ENCODE assay signal across 8 cellular contexts in genomic region chr3:25789209-25789595, GRCh38. TPM values are rescaled to one million over a fixed set of nuclear protein-coding genes. Genes with fewer than 3 reads are reported as not detected.
A peak's percentile ranks its signal among the peaks of the same experiment; 100 is the strongest.
DNase-seq lines count a peak whose midpoint lies in the region; ATAC-seq and TF ChIP-seq lines count a peak whose summit lies in the region.

No MANE protein-coding gene starts in this region.

- H3K4me1 ChIP-seq in SK-N-SH (ENCODE audit: control insufficient read depth in 1 of 2, insufficient read depth in 2 of 2, low read depth in 1 of 2, low read length in 1 of 2) (peaks cover 0 to 14% of the 10 kb centered on the region in 2 experiments; a peak in 2 of 4 replicates), stomach smooth muscle (ENCODE audit: control insufficient read depth, insufficient read depth, low read length) (peaks cover 9% of the 10 kb centered on the region)

- DNase-seq in SK-N-SH, result no peak
- DNase-seq in activated naive CD4-positive, alpha-beta T cell treated with anti-CD3 and anti-CD28 coated beads, Interleukin-2, amount 50 U/mL, for 72 hours (ENCODE audit: low spot score in 2 of 2), result no peak
- no peak for DNase-seq in immature natural killer cell
- DNase-seq in inferior parietal cortex (ENCODE audit: extremely low spot score), result no peak

- H3K36me3 Mint-ChIP-seq in activated naive CD4-positive, alpha-beta T cell treated with anti-CD3 and anti-CD28 coated beads, Interleukin-2, amount 50 U/mL, for 72 hours, result peaks cover 18 to 31% of the 10 kb centered on the region in 2 donors
- no peaks in the 10 kb centered on the region for H3K36me3 Mint-ChIP-seq in immature natural killer cell

- H3K9ac ChIP-seq in SK-N-SH, result peak overlapping the region; percentile 70
- H3K9ac ChIP-seq in stomach smooth muscle (ENCODE audit: low read length in 2 of 2), result peak overlapping the region; percentile 83 to 92

- POLR2A ChIA-PET in SK-N-SH (lab: Yijun Ruan, JAX), result interaction anchor here (1.5 kb wide), 1 partner anchor 13 kb away, joined by 4 read pairs; no protein-coding TSS in a partner anchor

- H4K20me1 ChIP-seq in SK-N-SH (ENCODE audit: insufficient read depth), result no peaks in the 10 kb centered on the region

- TF ChIP-seq EP300 in SK-N-SH (IDR thresholded peaks at IDR 0.05; ENCODE audit: borderline replicate concordance in 1 of 2, low read depth in 1 of 2, low read length in 1 of 2), result no peak

- no peak for ATAC-seq in SK-N-SH treated with all-trans-retinoic acid at 6 μM for 48 hours
- ATAC-seq in activated naive CD4-positive, alpha-beta T cell treated with anti-CD3 and anti-CD28 coated beads, Interleukin-2, amount 50 U/mL, for 72 hours, result no peak
- ATAC-seq in HG02981 (IDR thresholded peaks at IDR 0.05; ENCODE audit: unreplicated experiment), result no peak
- no peak for ATAC-seq in GM18505 (IDR thresholded peaks at IDR 0.05; ENCODE audit: unreplicated experiment)

- peak overlapping the region; percentile 73 to 79 for H3K4me3 ChIP-seq in SK-N-SH (ENCODE audit: low read depth in 2 of 2, low read length in 1 of 2)
- H3K4me3 ChIP-seq in stomach smooth muscle (ENCODE audit: low read length in 2 of 2), result peak overlapping the region; percentile 88 to 93

- H3K27me3 ChIP-seq in SK-N-SH (ENCODE audit: insufficient read depth) (no peaks in the 10 kb centered on the region), stomach smooth muscle (ENCODE audit: control insufficient read depth in 1 of 2, insufficient read depth in 2 of 2, low read length in 2 of 2) (no peaks in the 10 kb centered on the region)

- peaks cover 14% of the 10 kb centered on the region; the same call in 1 of the 2 replicates for H3K79me2 ChIP-seq in SK-N-SH (ENCODE audit: insufficient read depth)

- no peak for TF ChIP-seq CTCF in SK-N-SH (IDR thresholded peaks at IDR 0.05)

- peaks cover 4 to 10% (median 5%) of the 10 kb centered on the region in 3 donors for H3K27me3 Mint-ChIP-seq in immature natural killer cell (ENCODE audit: low read depth in 3 of 3)

- no peaks in the 10 kb centered on the region for H3K9me2 ChIP-seq in SK-N-SH

- H3K4me1 Mint-ChIP-seq in immature natural killer cell, result peaks cover 33 to 52% of the 10 kb centered on the region in 2 donors

- TF ChIP-seq RAD21 in SK-N-SH (IDR thresholded peaks at IDR 0.05; ENCODE audit: low read length), result no peak

- H3K36me3 ChIP-seq in SK-N-SH (replicated peaks in 1 of 2; ENCODE audit: control insufficient read depth in 1 of 2, insufficient read depth in 2 of 2, low read length in 1 of 2) (peaks cover 4 to 9% of the 10 kb centered on the region in 2 experiments), stomach smooth muscle (ENCODE audit: control insufficient read depth in 2 of 2, insufficient read depth in 2 of 2, low read length in 2 of 2) (peaks cover 0 to 2% of the 10 kb centered on the region in 2 donors)

- H3K9me3 Mint-ChIP-seq in activated naive CD4-positive, alpha-beta T cell treated with anti-CD3 and anti-CD28 coated beads, Interleukin-2, amount 50 U/mL, for 72 hours, result no peaks in the 10 kb centered on the region
- no peaks in the 10 kb centered on the region for H3K9me3 Mint-ChIP-seq in immature natural killer cell

- peak overlapping the region; percentile 6 to 99 for H3K27ac Mint-ChIP-seq in activated naive CD4-positive, alpha-beta T cell treated with anti-CD3 and anti-CD28 coated beads, Interleukin-2, amount 50 U/mL, for 72 hours
- peak overlapping the region; percentile 95 to 100 (median 98) for H3K27ac Mint-ChIP-seq in immature natural killer cell

- peak overlapping the region; percentile 92; the same call in 1 of the 2 replicates for H2AFZ ChIP-seq in SK-N-SH (ENCODE audit: low read depth)

- TF ChIP-seq POLR2A in GM18505 (IDR thresholded peaks at IDR 0.05; ENCODE audit: borderline replicate concordance, extremely low read depth, insufficient read depth, insufficient read length), result no peak

- H3K9me3 ChIP-seq in SK-N-SH, result no peaks in the 10 kb centered on the region
- H3K9me3 ChIP-seq in stomach smooth muscle (ENCODE audit: control insufficient read depth in 2 of 2, low read length in 2 of 2), result no peaks in the 10 kb centered on the region

- H3K27ac ChIP-seq in SK-N-SH (ENCODE audit: low read depth in 2 of 2, low read length in 1 of 2) (peak overlapping the region; percentile 71 to 85), stomach smooth muscle (ENCODE audit: low read length) (peak overlapping the region; percentile 75)

- 4% methylated on average over 2 of the region's 2 CpGs for WGBS in SK-N-SH (ENCODE audit: low lambda C conversion rate)

- CTCF ChIA-PET in SK-N-SH (lab: Yijun Ruan, JAX), result interaction anchor here (1.0 to 2.6 kb wide), 4 partner anchors 42 to 141 kb away, joined by 3 to 11 read pairs (median 6); no protein-coding TSS in a partner anchor

- H3K4me3 Mint-ChIP-seq in immature natural killer cell, result peak overlapping the region; percentile 93 to 99 (median 98)

- H3K4me2 ChIP-seq in SK-N-SH, result peak overlapping the region; percentile 84

- H3F3A ChIP-seq in SK-N-SH (replicated peaks; ENCODE audit: insufficient read depth), result peaks cover 9% of the 10 kb centered on the region

TF ChIP-seq in SK-N-SH, 30 proteins besides CTCF, POLR2A, EP300 and RAD21:
- no peak for TF ChIP-seq GATA2 (CRISPR knock-in tag; IDR thresholded peaks at IDR 0.05)

TF ChIP-seq in SK-N-SH treated with all-trans-retinoic acid at 6 μM for 48 hours, 23 proteins besides CTCF, POLR2A, EP300 and RAD21 (continues in another document):
- TF ChIP-seq CSRNP3 (CRISPR knock-in tag; IDR thresholded peaks at IDR 0.05) (no peak), BACH2 (CRISPR knock-in tag; IDR thresholded peaks at IDR 0.05; ENCODE audit: borderline replicate concordance) (no peak), SNAI2 (CRISPR knock-in tag; IDR thresholded peaks at IDR 0.05) (no peak), ISL1 (CRISPR knock-in tag; IDR thresholded peaks at IDR 0.05) (no peak), OSR1 (CRISPR knock-in tag; IDR thresholded peaks at IDR 0.05) (no peak), TOX (CRISPR knock-in tag; IDR thresholded peaks at IDR 0.05; ENCODE audit: borderline replicate concordance) (no peak), ZNF8 (CRISPR knock-in tag; IDR thresholded peaks at IDR 0.05) (no peak), ARNTL (CRISPR knock-in tag; IDR thresholded peaks at IDR 0.05; ENCODE audit: borderline replicate concordance, low read depth) (no peak), ZFP3 (CRISPR knock-in tag; IDR thresholded peaks at IDR 0.05) (no peak), TSHZ2 (CRISPR knock-in tag; IDR thresholded peaks at IDR 0.05) (no peak), CSDC2 (CRISPR knock-in tag; IDR thresholded peaks at IDR 0.05) (no peak), ZNF565 (CRISPR knock-in tag; conservative IDR thresholded peaks at IDR 0.05; ENCODE audit: low read depth) (no peak), ZFP30 (CRISPR knock-in tag; IDR thresholded peaks at IDR 0.05) (no peak)

RNA-seq across cellular contexts. Expression of gene OXSM, which starts 0.7 kb away (rescaled TPM):
- 12.1 and 21.6 TPM in 2 replicates for polyA plus RNA-seq in SK-N-SH (2012; rRNA removed)
- 14.2 and 16.6 TPM in 2 replicates for polyA plus RNA-seq in SK-N-SH (2012; cell fraction: cytosol; rRNA removed)
- 10.4 and 23.9 TPM in 2 replicates for polyA plus RNA-seq in SK-N-SH (2012; cell fraction: nucleus; rRNA removed)
- total RNA-seq in activated naive CD4-positive, alpha-beta T cell treated with anti-CD3 and anti-CD28 coated beads, Interleukin-2, amount 50 U/mL, for 72 hours, result 10 to 100 TPM; 10.0 to 19.3 TPM
- polyA plus RNA-seq in immature natural killer cell, result 10 to 100 TPM in 2 of 3 donors, 1 to 10 TPM in 1; 6.2 to 12.6 (median 10.3) TPM

RNA-seq across cellular contexts. Expression of gene NGLY1, which starts 6.0 kb away (rescaled TPM):
- polyA plus RNA-seq in SK-N-SH (2012; rRNA removed), result 6.0 and 7.2 TPM in 2 replicates
- 8.6 and 10.1 TPM in 2 replicates for polyA plus RNA-seq in SK-N-SH (2012; cell fraction: cytosol; rRNA removed)
- 7.4 and 12.1 TPM in 2 replicates for polyA plus RNA-seq in SK-N-SH (2012; cell fraction: nucleus; rRNA removed)
- total RNA-seq in activated naive CD4-positive, alpha-beta T cell treated with anti-CD3 and anti-CD28 coated beads, Interleukin-2, amount 50 U/mL, for 72 hours, result 100 to 1,000 TPM in 1 of 2 donors, 10 to 100 TPM in 1; 82.0 to 110 TPM
- polyA plus RNA-seq in immature natural killer cell, result 10 to 100 TPM; 39.4 to 62.3 (median 55.7) TPM
